Comparison of ENCODE assay signal across 1 cellular context in genomic region chr6:11367638-11368199, GRCh38.
TF ChIP-seq lines count a peak whose summit lies in the region.

No MANE protein-coding gene starts in this region.

TF ChIP-seq in HepG2, 621 proteins besides CTCF, POLR2A, EP300 and RAD21 (continued from another document and continues in another):
- TF ChIP-seq ZNF614 (CRISPR knock-in tag; IDR thresholded peaks at IDR 0.05; ENCODE audit: borderline replicate concordance) (peak; percentile 99), ZNF256 (CRISPR knock-in tag; conservative IDR thresholded peaks at IDR 0.05) (0 out of 2 replicates have a peak, but pooled peaks have one; percentile 7), DMAP1 (CRISPR knock-in tag; IDR thresholded peaks at IDR 0.05) (peak; percentile 81; the same call in 1 of the 2 replicates), SYNCRIP (IDR thresholded peaks at IDR 0.05; ENCODE audit: insufficient read depth, low read depth, low read length) (no peak), ZFX (CRISPR knock-in tag; IDR thresholded peaks at IDR 0.05; ENCODE audit: low read depth) (peak; percentile 92), ARID2 (CRISPR knock-in tag; IDR thresholded peaks at IDR 0.05; ENCODE audit: borderline replicate concordance) (no peak), NCOR1 (IDR thresholded peaks at IDR 0.05; ENCODE audit: borderline replicate concordance, low read length) (peak; percentile 93; the same call in 1 of the 2 replicates), RXRB (CRISPR knock-in tag; IDR thresholded peaks at IDR 0.05; ENCODE audit: borderline replicate concordance) (peak; percentile 92), ZNF687 (CRISPR knock-in tag; IDR thresholded peaks at IDR 0.05) (peak; percentile 93), FLYWCH1 (CRISPR knock-in tag; IDR thresholded peaks at IDR 0.05) (no peak), AGO1 (IDR thresholded peaks at IDR 0.05; ENCODE audit: low read depth, low read length, poor library complexity, severe bottlenecking) (no peak), ZNF143 (CRISPR knock-in tag; IDR thresholded peaks at IDR 0.05) (peak; percentile 42; the same call in 1 of the 2 replicates), ZNF451 (CRISPR knock-in tag; IDR thresholded peaks at IDR 0.05) (no peak), ASH2L (IDR thresholded peaks at IDR 0.05; ENCODE audit: insufficient read length, low read depth, low read length) (peak; percentile 86), ATAD3A (CRISPR knock-in tag; IDR thresholded peaks at IDR 0.05) (no peak), ZFP90 (CRISPR knock-in tag; IDR thresholded peaks at IDR 0.05; ENCODE audit: borderline replicate concordance) (no peak), PLRG1 (conservative IDR thresholded peaks at IDR 0.05) (no peak), GMEB2 (CRISPR knock-in tag; IDR thresholded peaks at IDR 0.05; ENCODE audit: low read depth) (0 out of 2 replicates have a peak, but pooled peaks have one; percentile 36), SATB2 (CRISPR knock-in tag; IDR thresholded peaks at IDR 0.05) (no peak), ZC3H4 (CRISPR knock-in tag; IDR thresholded peaks at IDR 0.05; ENCODE audit: borderline replicate concordance) (0 out of 2 replicates have a peak, but pooled peaks have one; percentile 34), NFIB (CRISPR knock-in tag; IDR thresholded peaks at IDR 0.05; ENCODE audit: borderline replicate concordance) (no peak), SP4 (CRISPR knock-in tag; IDR thresholded peaks at IDR 0.05) (no peak), ARNTL (CRISPR knock-in tag; IDR thresholded peaks at IDR 0.05) (no peak; the same call in none of the 2 replicates), ATF1 (CRISPR knock-in tag; IDR thresholded peaks at IDR 0.05) (peak; percentile 84), ZNF616 (CRISPR knock-in tag; IDR thresholded peaks at IDR 0.05; ENCODE audit: low read depth) (no peak), MYPOP (CRISPR knock-in tag; IDR thresholded peaks at IDR 0.05) (peak; percentile 88), SMC3 (IDR thresholded peaks at IDR 0.05; ENCODE audit: low read length) (peak; percentile 68), ESRRA (CRISPR knock-in tag; IDR thresholded peaks at IDR 0.05; ENCODE audit: low read depth) (peak; percentile 80), DZIP1 (CRISPR knock-in tag; IDR thresholded peaks at IDR 0.05) (no peak), AKNA (CRISPR knock-in tag; IDR thresholded peaks at IDR 0.05; ENCODE audit: borderline replicate concordance) (no peak)
- TF ChIP-seq, protein P1, sequence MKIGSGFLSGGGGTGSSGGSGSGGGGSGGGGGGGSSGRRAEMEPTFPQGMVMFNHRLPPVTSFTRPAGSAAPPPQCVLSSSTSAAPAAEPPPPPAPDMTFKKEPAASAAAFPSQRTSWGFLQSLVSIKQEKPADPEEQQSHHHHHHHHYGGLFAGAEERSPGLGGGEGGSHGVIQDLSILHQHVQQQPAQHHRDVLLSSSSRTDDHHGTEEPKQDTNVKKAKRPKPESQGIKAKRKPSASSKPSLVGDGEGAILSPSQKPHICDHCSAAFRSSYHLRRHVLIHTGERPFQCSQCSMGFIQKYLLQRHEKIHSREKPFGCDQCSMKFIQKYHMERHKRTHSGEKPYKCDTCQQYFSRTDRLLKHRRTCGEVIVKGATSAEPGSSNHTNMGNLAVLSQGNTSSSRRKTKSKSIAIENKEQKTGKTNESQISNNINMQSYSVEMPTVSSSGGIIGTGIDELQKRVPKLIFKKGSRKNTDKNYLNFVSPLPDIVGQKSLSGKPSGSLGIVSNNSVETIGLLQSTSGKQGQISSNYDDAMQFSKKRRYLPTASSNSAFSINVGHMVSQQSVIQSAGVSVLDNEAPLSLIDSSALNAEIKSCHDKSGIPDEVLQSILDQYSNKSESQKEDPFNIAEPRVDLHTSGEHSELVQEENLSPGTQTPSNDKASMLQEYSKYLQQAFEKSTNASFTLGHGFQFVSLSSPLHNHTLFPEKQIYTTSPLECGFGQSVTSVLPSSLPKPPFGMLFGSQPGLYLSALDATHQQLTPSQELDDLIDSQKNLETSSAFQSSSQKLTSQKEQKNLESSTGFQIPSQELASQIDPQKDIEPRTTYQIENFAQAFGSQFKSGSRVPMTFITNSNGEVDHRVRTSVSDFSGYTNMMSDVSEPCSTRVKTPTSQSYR (CRISPR knock-in tag; IDR thresholded peaks at IDR 0.05; ENCODE audit: borderline replicate concordance), result peak; percentile 69; the same call in 1 of the 2 replicates
- TF ChIP-seq, protein P2, sequence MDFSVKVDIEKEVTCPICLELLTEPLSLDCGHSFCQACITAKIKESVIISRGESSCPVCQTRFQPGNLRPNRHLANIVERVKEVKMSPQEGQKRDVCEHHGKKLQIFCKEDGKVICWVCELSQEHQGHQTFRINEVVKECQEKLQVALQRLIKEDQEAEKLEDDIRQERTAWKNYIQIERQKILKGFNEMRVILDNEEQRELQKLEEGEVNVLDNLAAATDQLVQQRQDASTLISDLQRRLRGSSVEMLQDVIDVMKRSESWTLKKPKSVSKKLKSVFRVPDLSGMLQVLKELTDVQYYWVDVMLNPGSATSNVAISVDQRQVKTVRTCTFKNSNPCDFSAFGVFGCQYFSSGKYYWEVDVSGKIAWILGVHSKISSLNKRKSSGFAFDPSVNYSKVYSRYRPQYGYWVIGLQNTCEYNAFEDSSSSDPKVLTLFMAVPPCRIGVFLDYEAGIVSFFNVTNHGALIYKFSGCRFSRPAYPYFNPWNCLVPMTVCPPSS (IDR thresholded peaks at IDR 0.05), result no peak
- TF ChIP-seq, protein P3, sequence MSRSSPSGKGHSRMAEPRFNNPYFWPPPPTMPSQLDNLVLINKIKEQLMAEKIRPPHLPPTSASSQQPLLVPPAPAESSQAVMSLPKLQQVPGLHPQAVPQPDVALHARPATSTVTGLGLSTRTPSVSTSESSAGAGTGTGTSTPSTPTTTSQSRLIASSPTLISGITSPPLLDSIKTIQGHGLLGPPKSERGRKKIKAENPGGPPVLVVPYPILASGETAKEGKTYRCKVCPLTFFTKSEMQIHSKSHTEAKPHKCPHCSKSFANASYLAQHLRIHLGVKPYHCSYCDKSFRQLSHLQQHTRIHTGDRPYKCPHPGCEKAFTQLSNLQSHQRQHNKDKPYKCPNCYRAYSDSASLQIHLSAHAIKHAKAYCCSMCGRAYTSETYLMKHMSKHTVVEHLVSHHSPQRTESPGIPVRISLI (CRISPR knock-in tag; IDR thresholded peaks at IDR 0.05; ENCODE audit: borderline replicate concordance), result peak; percentile 69; the same call in 1 of the 2 replicates
- TF ChIP-seq, protein P4, sequence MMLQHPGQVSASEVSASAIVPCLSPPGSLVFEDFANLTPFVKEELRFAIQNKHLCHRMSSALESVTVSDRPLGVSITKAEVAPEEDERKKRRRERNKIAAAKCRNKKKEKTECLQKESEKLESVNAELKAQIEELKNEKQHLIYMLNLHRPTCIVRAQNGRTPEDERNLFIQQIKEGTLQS (CRISPR knock-in tag; IDR thresholded peaks at IDR 0.05), result 0 out of 2 replicates have a peak, but pooled peaks have one; percentile 41
- TF ChIP-seq, protein P5, sequence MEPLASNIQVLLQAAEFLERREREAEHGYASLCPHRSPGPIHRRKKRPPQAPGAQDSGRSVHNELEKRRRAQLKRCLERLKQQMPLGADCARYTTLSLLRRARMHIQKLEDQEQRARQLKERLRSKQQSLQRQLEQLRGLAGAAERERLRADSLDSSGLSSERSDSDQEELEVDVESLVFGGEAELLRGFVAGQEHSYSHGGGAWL (CRISPR knock-in tag; IDR thresholded peaks at IDR 0.05), result peak; percentile 63
